Comparison of ENCODE assay signal across 23 cellular contexts in the genomic region with DNA sequence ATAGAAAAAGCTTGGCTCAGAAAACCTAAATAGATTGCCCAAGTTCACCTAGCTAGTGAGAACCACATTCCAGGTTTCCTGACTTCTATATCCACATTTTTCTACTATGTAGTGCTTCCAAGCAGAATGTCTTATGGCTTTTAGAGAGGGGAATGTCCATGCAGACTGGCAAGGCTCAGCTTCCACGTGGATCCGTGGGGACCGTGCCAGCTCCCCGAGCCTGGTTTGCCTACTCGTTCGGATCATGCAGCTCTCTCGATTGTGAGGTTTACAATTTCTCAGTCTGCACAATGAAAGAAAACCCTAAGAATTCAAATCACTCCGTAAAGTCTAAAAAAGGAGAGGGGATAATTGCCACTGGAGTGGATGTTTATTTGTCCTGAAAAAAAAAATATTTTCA.
"Had no signal": no experiment of that assay in that cellular context is flagged by ENCODE, and none has a peak within 500 bp of the region (broad histone marks: within the 10 kb centered on the region; RNA-seq: fewer than 3 reads in every experiment).

No MANE protein-coding gene starts in this region.

- H3K27ac Mint-ChIP-seq: activated naive CD8-positive, alpha-beta T cell treated with anti-CD3 and anti-CD28 coated beads, Interleukin-2, amount 10 ng/mL, durations not matched to agents 7 days and 5 days; nephron progenitor cell; T-cell had no signal

- H3K27me3 Mint-ChIP-seq: stimulated activated memory B cell treated with anti-CD40 and anti-IgM and Interleukin-4, amounts not matched to agents 10 μg/mL and 1 μg/mL and 100 μg/mL, for 72 hours had no signal

- H3K9me3 Mint-ChIP-seq: activated naive CD8-positive, alpha-beta T cell treated with anti-CD3 and anti-CD28 coated beads, Interleukin-2, amount 10 ng/mL, durations not matched to agents 7 days and 5 days; central memory CD8-positive, alpha-beta T cell; naive B cell; nephron progenitor cell; stimulated activated memory B cell treated with anti-CD40 and anti-IgM and Interleukin-4, amounts not matched to agents 10 μg/mL and 1 μg/mL and 100 μg/mL, for 72 hours; T-cell had no signal

- H3K4me3 Mint-ChIP-seq: activated naive CD8-positive, alpha-beta T cell treated with anti-CD3 and anti-CD28 coated beads, Interleukin-2, amount 10 ng/mL, durations not matched to agents 7 days and 5 days; central memory CD8-positive, alpha-beta T cell; naive B cell; nephron progenitor cell; stimulated activated memory B cell treated with anti-CD40 and anti-IgM and Interleukin-4, amounts not matched to agents 10 μg/mL and 1 μg/mL and 100 μg/mL, for 72 hours; T-cell had no signal

- DNase-seq: activated CD4-positive, alpha-beta T cell treated with anti-CD3 and anti-CD28 coated beads for 48 hours; activated CD4-positive, alpha-beta T cell treated with anti-CD3 and anti-CD28 coated beads, Interleukin-2, amount 50 U/mL, for 48 hours; activated CD8-positive, alpha-beta memory T cell treated with anti-CD3 and anti-CD28 coated beads for 24 hours; activated effector memory CD4-positive, alpha-beta T cell treated with Interleukin-2 at 50 U/mL for 16 hours; activated naive CD4-positive, alpha-beta T cell treated with Interleukin-2 at 50 U/mL for 16 hours; activated naive CD8-positive, alpha-beta T cell treated with anti-CD3 and anti-CD28 coated beads, Interleukin-2, amount 10 ng/mL, durations not matched to agents 7 days and 5 days; dermis blood vessel endothelial cell; effector CD8-positive, alpha-beta T cell; kidney glomerular epithelial cell; left lung; naive B cell; nephron progenitor cell; ovary; retina; stimulated activated CD4-positive, alpha-beta T cell treated with anti-CD3 and anti-CD28 coated beads, Interleukin-1b, Interleukin-23, amount 100 ng/mL, for 48 hours; stimulated activated CD4-positive, alpha-beta T cell treated with anti-CD3 and anti-CD28 coated beads, Interleukin-4, amount 100 ng/mL, for 4 hours; stimulated activated CD8-positive, alpha-beta memory T cell treated with anti-CD3 and anti-CD28 coated beads, Interleukin-4, amount 100 ng/mL, for 48 hours; stomach; T-cell had no signal

- ATAC-seq: activated CD4-positive, CD25-positive, alpha-beta regulatory T cell treated with anti-CD3 and anti-CD28 coated beads, Interleukin-2, amount 50 U/mL, for 24 hours; gastroesophageal sphincter; left lung; stimulated activated memory B cell treated with anti-CD40 and anti-IgM and Interleukin-4, amounts not matched to agents 10 μg/mL and 1 μg/mL and 100 μg/mL, for 72 hours; T-cell had no signal

- H3K4me1 Mint-ChIP-seq: central memory CD8-positive, alpha-beta T cell; nephron progenitor cell; T-cell had no signal

- H3K36me3 Mint-ChIP-seq: activated naive CD8-positive, alpha-beta T cell treated with anti-CD3 and anti-CD28 coated beads, Interleukin-2, amount 10 ng/mL, durations not matched to agents 7 days and 5 days; naive B cell; T-cell had no signal
